1 cellular context compared by ENCODE assay signal in the genomic region with DNA sequence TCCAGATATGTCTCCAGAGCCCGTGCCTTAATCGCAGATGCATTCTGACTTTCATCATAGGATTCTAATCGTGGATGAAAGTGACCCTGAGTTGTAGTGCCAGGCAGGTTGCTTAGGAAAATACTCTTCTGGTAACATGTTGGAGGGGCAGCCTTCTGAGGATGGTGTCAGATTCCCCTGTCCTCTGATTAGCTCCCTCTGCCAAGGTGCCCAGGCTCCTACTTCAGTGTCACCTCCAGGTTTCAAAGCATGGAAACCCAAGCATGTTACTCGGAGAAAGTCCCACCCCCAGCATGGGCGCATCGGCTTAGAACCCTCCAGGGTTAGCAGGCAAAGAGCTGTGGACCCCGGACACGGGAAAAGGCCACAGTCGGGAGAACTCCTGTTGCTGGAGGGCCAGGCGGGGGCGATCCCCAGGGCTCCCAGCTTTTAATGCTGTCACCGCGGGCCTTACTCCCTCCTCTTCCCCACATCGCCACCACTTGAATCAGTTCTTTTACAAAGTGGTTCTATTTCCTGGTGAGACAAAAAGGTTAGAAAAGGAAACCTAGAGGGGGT.
TF ChIP-seq lines count a peak whose summit lies in the region.

No MANE protein-coding gene starts in this region.

TF ChIP-seq in IMR-90, 13 proteins besides CTCF, POLR2A, EP300 and RAD21 (continued from another document):
- TF ChIP-seq, protein P1, sequence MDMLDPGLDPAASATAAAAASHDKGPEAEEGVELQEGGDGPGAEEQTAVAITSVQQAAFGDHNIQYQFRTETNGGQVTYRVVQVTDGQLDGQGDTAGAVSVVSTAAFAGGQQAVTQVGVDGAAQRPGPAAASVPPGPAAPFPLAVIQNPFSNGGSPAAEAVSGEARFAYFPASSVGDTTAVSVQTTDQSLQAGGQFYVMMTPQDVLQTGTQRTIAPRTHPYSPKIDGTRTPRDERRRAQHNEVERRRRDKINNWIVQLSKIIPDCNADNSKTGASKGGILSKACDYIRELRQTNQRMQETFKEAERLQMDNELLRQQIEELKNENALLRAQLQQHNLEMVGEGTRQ (IDR thresholded peaks at IDR 0.05; ENCODE audit: low read depth, low read length), result no peak
- no peak for TF ChIP-seq MXI1 (IDR thresholded peaks at IDR 0.05; ENCODE audit: borderline replicate concordance, low read depth, low read length)
- TF ChIP-seq NFE2L2 (IDR thresholded peaks at IDR 0.05; ENCODE audit: low read depth, low read length), result no peak
- TF ChIP-seq SMC3 (IDR thresholded peaks at IDR 0.05; ENCODE audit: low read depth, low read length), result no peak
- no peak for TF ChIP-seq CHD1 (IDR thresholded peaks at IDR 0.05; ENCODE audit: low read depth, low read length)
- TF ChIP-seq RFX5 (IDR thresholded peaks at IDR 0.05; ENCODE audit: low read depth, low read length), result no peak
- no peak for TF ChIP-seq CEBPB (IDR thresholded peaks at IDR 0.05; ENCODE audit: low read depth, low read length)
